Comparison of ENCODE assay signal across 8 cellular contexts in genomic region chr2:199861116-199861774, GRCh38. TPM values are rescaled to one million over a fixed set of nuclear protein-coding genes. Genes with fewer than 3 reads are reported as not detected.
DNase-seq lines count a peak whose midpoint lies in the region; ATAC-seq, FAIRE-seq and TF ChIP-seq lines count a peak whose summit lies in the region.

No MANE protein-coding gene starts in this region.

- H3K4me1 ChIP-seq in transverse colon = no peaks in the 10 kb centered on the region

- FAIRE-seq in frontal cortex (lab: Jason Lieb, UNC) = peak; percentile 98

- no peak for TF ChIP-seq EP300 in transverse colon (IDR thresholded peaks at IDR 0.05; ENCODE audit: low read depth)

- in situ Hi-C loops in transverse colon (cut with MboI; ENCODE audit: low pct_ligation_motif_present in 1 of 4, low pct_unique_long_range_greater_than_20kb in 1 of 4, low sequenced_read_pairs in 3 of 4) = loop anchor here in 2 of 4 donors (25.0 kb wide), 2 partner anchors 149 to 1549 kb away; no protein-coding TSS in a partner anchor

- no peak overlapping the region for H3K27ac Mint-ChIP-seq in activated naive CD8-positive, alpha-beta T cell treated with anti-CD3 and anti-CD28 coated beads, Interleukin-2, amount 50 U/mL, for 24 hours

- H3K4me1 Mint-ChIP-seq in activated naive CD8-positive, alpha-beta T cell treated with anti-CD3 and anti-CD28 coated beads, Interleukin-2, amount 50 U/mL, for 24 hours = no peaks in the 10 kb centered on the region

- TF ChIP-seq POLR2A in transverse colon (IDR thresholded peaks at IDR 0.05) = no peak

- H3K9me3 ChIP-seq in transverse colon = no peaks in the 10 kb centered on the region

- no peak overlapping the region for H3K4me3 Mint-ChIP-seq in activated naive CD8-positive, alpha-beta T cell treated with anti-CD3 and anti-CD28 coated beads, Interleukin-2, amount 50 U/mL, for 24 hours

- intact Hi-C loops in transverse colon (cut with DNase I; ENCODE audit: low total_unique reads) = no loop called here

- TF ChIP-seq CTCF in transverse colon (IDR thresholded peaks at IDR 0.05) = peak; percentile 34 to 61 (median 56)

- WGBS in transverse colon (ENCODE audit: low coverage in 1 of 2), 2 donors = 7 to 15% methylated on average over 5 of the region's 5 CpGs

- H3K4me3 ChIP-seq in transverse colon = peak overlapping the region in 1 of 4 donors; percentile 1

- H3K36me3 Mint-ChIP-seq in activated naive CD8-positive, alpha-beta T cell treated with anti-CD3 and anti-CD28 coated beads, Interleukin-2, amount 50 U/mL, for 24 hours (ENCODE audit: low read depth) = no peaks in the 10 kb centered on the region

- DNase-seq in Ammon's horn (ENCODE audit: low spot score) = peak; percentile 34
- DNase-seq in SK-N-DZ (ENCODE audit: low spot score) = peak; percentile 10
- peak; percentile 15 for DNase-seq in frontal cortex (ENCODE audit: low spot score in 2 of 2)
- no peak for DNase-seq in transverse colon
- no peak for DNase-seq in activated naive CD8-positive, alpha-beta T cell treated with anti-CD3 and anti-CD28 coated beads, Interleukin-2, amount 50 U/mL, for 24 hours
- no peak for DNase-seq in NCI-H524 treated with DMSO at 0.1 percent for 48 hours (lab: John Stamatoyannopoulos, UW)

- H3K27me3 ChIP-seq in transverse colon = no peaks in the 10 kb centered on the region

- no peaks in the 10 kb centered on the region for H3K36me3 ChIP-seq in transverse colon

- ATAC-seq in HG03354 (IDR thresholded peaks at IDR 0.05; ENCODE audit: poor library complexity, severe bottlenecking, unreplicated experiment) (peak; percentile 43), GM19397 (IDR thresholded peaks at IDR 0.05; ENCODE audit: unreplicated experiment) (no peak)
- no peak for ATAC-seq in activated naive CD8-positive, alpha-beta T cell treated with anti-CD3 and anti-CD28 coated beads, Interleukin-2, amount 50 U/mL, for 24 hours

- H3K27ac ChIP-seq in transverse colon = no peak overlapping the region

- peaks cover 25% of the 10 kb centered on the region for H3K27me3 Mint-ChIP-seq in activated naive CD8-positive, alpha-beta T cell treated with anti-CD3 and anti-CD28 coated beads, Interleukin-2, amount 50 U/mL, for 24 hours

- no peaks in the 10 kb centered on the region for H3K9me3 Mint-ChIP-seq in activated naive CD8-positive, alpha-beta T cell treated with anti-CD3 and anti-CD28 coated beads, Interleukin-2, amount 50 U/mL, for 24 hours

RNA-seq across cellular contexts. Expression of gene FTCDNL1, which starts 10.3 kb away (rescaled TPM):
- 0.59 and 1.1 TPM in 2 replicates for polyA plus RNA-seq in SK-N-DZ (2014; cell fraction: cytosol; rRNA removed)
- polyA plus RNA-seq in SK-N-DZ (2014; cell fraction: nucleus; rRNA removed) = 0.40 TPM in 1 of 2 replicates, not detected in the other
- total RNA-seq in frontal cortex (2.0 TPM), transverse colon (1 to 10 TPM in 2 of 4 donors, not detected in 2; 1.8 to 2.7 TPM)

RNA-seq across cellular contexts. Expression of gene C2orf69, which starts 49.8 kb away (rescaled TPM):
- polyA plus RNA-seq in SK-N-DZ (2014; cell fraction: cytosol; rRNA removed) = 10.5 and 11.8 TPM in 2 replicates
- polyA plus RNA-seq in SK-N-DZ (2014; cell fraction: nucleus; rRNA removed) = 6.0 and 7.3 TPM in 2 replicates
- total RNA-seq in frontal cortex = 35.5 TPM
- 10 to 100 TPM in 3 of 4 donors, 1 to 10 TPM in 1; 6.0 to 26.3 (median 13.2) TPM for total RNA-seq in transverse colon

Comparison
In these comparisons a context has a peak if more than half of its experiments do, and no peak if none do; other contexts are left out.
1. DNase-seq: peak in Ammon's horn (single experiment), SK-N-DZ (single experiment) and frontal cortex (2 of 2); none in transverse colon (single experiment), activated naive CD8-positive, alpha-beta T cell treated with anti-CD3 and anti-CD28 coated beads, Interleukin-2, amount 50 U/mL, for 24 hours (single experiment) and NCI-H524 treated with DMSO at 0.1 percent for 48 hours (single experiment).